ENCODE assay signal across 27 cellular contexts in genomic region chr2:147939313-147939712, GRCh38.
"Had no signal": no experiment of that assay in that cellular context is flagged by ENCODE, and none has a peak within 500 bp of the region (broad histone marks: within the 10 kb centered on the region; RNA-seq: fewer than 3 reads in every experiment).

No MANE protein-coding gene starts in this region.

- H3K4me3 Mint-ChIP-seq: activated B cell treated with CpG ODN at 0.5 μM for 24 hours; activated CD8-positive, alpha-beta memory T cell treated with anti-CD3 and anti-CD28 coated beads, Interleukin-2, amount 10 ng/mL, durations not matched to agents 7 days and 5 days; activated CD8-positive, alpha-beta T cell treated with anti-CD3 and anti-CD28 coated beads, Interleukin-2, amount 10 ng/mL, durations not matched to agents 7 days and 5 days; activated naive CD4-positive, alpha-beta T cell treated with anti-CD3 and anti-CD28 coated beads, Interleukin-2, amount 10 ng/mL, durations not matched to agents 7 days and 5 days; activated T-cell treated with anti-CD3 and anti-CD28 coated beads, Interleukin-2, amount 50 U/mL, for 72 hours; effector memory CD8-positive, alpha-beta T cell; mesothelial cell of epicardium; natural killer cell treated with Interleukin-12 subunit alpha and Interleukin-12 subunit beta and Interleukin-15 and Interleukin-18, amount 100 ng/mL, for 72 hours had no signal

- H3K9me3 Mint-ChIP-seq: activated B cell treated with CpG ODN at 0.5 μM for 24 hours; activated naive CD4-positive, alpha-beta T cell treated with anti-CD3 and anti-CD28 coated beads, Interleukin-2, amount 10 ng/mL, durations not matched to agents 7 days and 5 days; activated T-cell treated with anti-CD3 and anti-CD28 coated beads, Interleukin-2, amount 50 U/mL, for 72 hours; effector memory CD8-positive, alpha-beta T cell; mesothelial cell of epicardium; natural killer cell treated with Interleukin-12 subunit alpha and Interleukin-12 subunit beta and Interleukin-15 and Interleukin-18, amount 100 ng/mL, for 72 hours had no signal

- H3K9me3 ChIP-seq: body of pancreas, spleen, transverse colon had no signal

- DNase-seq: activated B cell treated with CpG ODN at 0.5 μM for 24 hours; activated CD4-positive, alpha-beta T cell treated with anti-CD3 and anti-CD28 coated beads, Interleukin-2, amount 50 U/mL, for 1 hour; activated CD8-positive, alpha-beta memory T cell treated with anti-CD3 and anti-CD28 coated beads, Interleukin-2, amount 10 ng/mL, durations not matched to agents 7 days and 5 days; activated CD8-positive, alpha-beta T cell treated with anti-CD3 and anti-CD28 coated beads, Interleukin-2, amount 10 ng/mL, durations not matched to agents 7 days and 5 days; activated effector memory CD4-positive, alpha-beta T cell treated with Interleukin-2 at 50 U/mL for 16 hours; activated naive CD4-positive, alpha-beta T cell treated with anti-CD3 and anti-CD28 coated beads, Interleukin-2, amount 10 ng/mL, durations not matched to agents 7 days and 5 days; activated T-cell treated with anti-CD3 and anti-CD28 coated beads for 4 hours; activated T-cell treated with anti-CD3 and anti-CD28 coated beads, Interleukin-2, amount 50 U/mL, for 72 hours; anterior cingulate cortex; body of pancreas; dorsolateral prefrontal cortex; effector memory CD8-positive, alpha-beta T cell; erythroblast; foreskin fibroblast; head of caudate nucleus; hippocampal formation; left ventricle myocardium superior; posterior cingulate gyrus; right cardiac atrium; spleen; stimulated activated naive CD4-positive, alpha-beta T cell; T-helper 2 cell; transverse colon had no signal

- ATAC-seq: activated CD8-positive, alpha-beta memory T cell treated with anti-CD3 and anti-CD28 coated beads, Interleukin-2, amount 10 ng/mL, durations not matched to agents 7 days and 5 days; activated CD8-positive, alpha-beta T cell treated with anti-CD3 and anti-CD28 coated beads, Interleukin-2, amount 10 ng/mL, durations not matched to agents 7 days and 5 days; activated T-cell treated with anti-CD3 and anti-CD28 coated beads, Interleukin-2, amount 50 U/mL, for 72 hours; body of pancreas; effector memory CD8-positive, alpha-beta T cell; left ventricle myocardium superior; natural killer cell treated with Interleukin-12 subunit alpha and Interleukin-12 subunit beta and Interleukin-15 and Interleukin-18, amount 100 ng/mL, for 72 hours; right cardiac atrium; SK-N-SH treated with all-trans-retinoic acid at 6 μM for 48 hours had no signal

- H3K27me3 ChIP-seq: body of pancreas, dorsolateral prefrontal cortex, spleen, transverse colon had no signal

- H3K27ac ChIP-seq: body of pancreas, coronary artery, spleen had no signal

- H3K27ac Mint-ChIP-seq: activated B cell treated with CpG ODN at 0.5 μM for 24 hours; activated CD8-positive, alpha-beta memory T cell treated with anti-CD3 and anti-CD28 coated beads, Interleukin-2, amount 10 ng/mL, durations not matched to agents 7 days and 5 days; activated CD8-positive, alpha-beta T cell treated with anti-CD3 and anti-CD28 coated beads, Interleukin-2, amount 10 ng/mL, durations not matched to agents 7 days and 5 days; activated naive CD4-positive, alpha-beta T cell treated with anti-CD3 and anti-CD28 coated beads, Interleukin-2, amount 10 ng/mL, durations not matched to agents 7 days and 5 days; activated T-cell treated with anti-CD3 and anti-CD28 coated beads, Interleukin-2, amount 50 U/mL, for 72 hours; mesothelial cell of epicardium; natural killer cell treated with Interleukin-12 subunit alpha and Interleukin-12 subunit beta and Interleukin-15 and Interleukin-18, amount 100 ng/mL, for 72 hours had no signal

- H3K4me1 Mint-ChIP-seq: activated B cell treated with CpG ODN at 0.5 μM for 24 hours; activated CD8-positive, alpha-beta memory T cell treated with anti-CD3 and anti-CD28 coated beads, Interleukin-2, amount 10 ng/mL, durations not matched to agents 7 days and 5 days; activated naive CD4-positive, alpha-beta T cell treated with anti-CD3 and anti-CD28 coated beads, Interleukin-2, amount 10 ng/mL, durations not matched to agents 7 days and 5 days; mesothelial cell of epicardium had no signal

- H3K4me3 ChIP-seq: body of pancreas, coronary artery, dorsolateral prefrontal cortex, spleen, transverse colon had no signal

- H3K27me3 Mint-ChIP-seq: activated B cell treated with CpG ODN at 0.5 μM for 24 hours; activated CD8-positive, alpha-beta memory T cell treated with anti-CD3 and anti-CD28 coated beads, Interleukin-2, amount 10 ng/mL, durations not matched to agents 7 days and 5 days; activated naive CD4-positive, alpha-beta T cell treated with anti-CD3 and anti-CD28 coated beads, Interleukin-2, amount 10 ng/mL, durations not matched to agents 7 days and 5 days; effector memory CD8-positive, alpha-beta T cell; natural killer cell treated with Interleukin-12 subunit alpha and Interleukin-12 subunit beta and Interleukin-15 and Interleukin-18, amount 100 ng/mL, for 72 hours had no signal

- H3K4me1 ChIP-seq: spleen had no signal
